ENCODE assay signal across 8 cellular contexts in genomic region chr11:78418584-78419211, GRCh38. TPM values are rescaled to one million over a fixed set of nuclear protein-coding genes. Genes with fewer than 3 reads are reported as not detected.
A peak's percentile ranks its signal among the peaks of the same experiment; 100 is the strongest.
DNase-seq lines count a peak whose midpoint lies in the region; ATAC-seq and TF ChIP-seq lines count a peak whose summit lies in the region.

No MANE protein-coding gene starts in this region.

- no peaks in the 10 kb centered on the region for H3K27me3 ChIP-seq in AG04450 (ENCODE audit: control insufficient read depth, insufficient read depth, low read length)
- H3K27me3 ChIP-seq in body of pancreas, result no peaks in the 10 kb centered on the region

- POLR2A ChIA-PET in AG04450 (lab: Yijun Ruan, JAX), result interaction anchor here (0.5 to 1.4 kb wide), 3 partner anchors 13 to 327 kb away, joined by 3 to 6 read pairs (median 3); partner anchors contain the start of genes KCTD21 and USP35

- peaks cover 32% of the 10 kb centered on the region for H3K4me1 ChIP-seq in body of pancreas
- peaks cover 11% of the 10 kb centered on the region for H3K4me1 ChIP-seq in mesodermal cell (ENCODE audit: control insufficient read depth, insufficient read depth, low read length, poor library complexity, severe bottlenecking)

- no peak for DNase-seq in AG04450 (ENCODE audit: low read depth, low spot score)
- DNase-seq in body of pancreas, result no peak
- no peak for DNase-seq in NCI-H1105 treated with DMSO at 0.1 percent for 48 hours (lab: John Stamatoyannopoulos, UW)
- DNase-seq in activated naive CD4-positive, alpha-beta T cell treated with anti-CD3 and anti-CD28 coated beads, Interleukin-2, amount 50 U/mL, for 72 hours (ENCODE audit: low spot score in 2 of 2), result no peak
- no peak for DNase-seq in mucosa of gallbladder (ENCODE audit: low spot score)

- no peaks in the 10 kb centered on the region; the same call in 1 of the 2 replicates for H3K9me3 ChIP-seq in AG04450 (ENCODE audit: control insufficient read depth, insufficient read depth, low read length)
- H3K9me3 ChIP-seq in body of pancreas, result no peaks in the 10 kb centered on the region
- no peaks in the 10 kb centered on the region for H3K9me3 ChIP-seq in mesodermal cell (ENCODE audit: control insufficient read depth, low read length)

- no peak for TF ChIP-seq CTCF in AG04450 (IDR thresholded peaks at IDR 0.05; ENCODE audit: low read depth, low read length)
- TF ChIP-seq CTCF in body of pancreas (IDR thresholded peaks at IDR 0.05), result no peak

- H3K27ac ChIP-seq in AG04450 (ENCODE audit: low read depth, low read length) (peak overlapping the region; percentile 83), body of pancreas (peak overlapping the region in 3 of 4 donors; percentile 4 to 92 (median 87)), mesodermal cell (ENCODE audit: low read depth, low read length, severe bottlenecking) (peak overlapping the region; percentile 66)

- H3K4me3 ChIP-seq in AG04450 (ENCODE audit: low read depth, low read length), result peak overlapping the region; percentile 74
- peak overlapping the region in 1 of 2 donors; percentile 42 for H3K4me3 ChIP-seq in body of pancreas
- peak overlapping the region; percentile 55 for H3K4me3 ChIP-seq in mesodermal cell (ENCODE audit: extremely low read depth, insufficient read depth, low read length, poor library complexity, severe bottlenecking)

- H3K9me3 Mint-ChIP-seq in IgD-negative memory B cell, result no peaks in the 10 kb centered on the region
- H3K9me3 Mint-ChIP-seq in activated naive CD4-positive, alpha-beta T cell treated with anti-CD3 and anti-CD28 coated beads, Interleukin-2, amount 50 U/mL, for 72 hours, result no peaks in the 10 kb centered on the region

- H3K36me3 Mint-ChIP-seq in IgD-negative memory B cell, result peaks cover 2% of the 10 kb centered on the region
- no peaks in the 10 kb centered on the region for H3K36me3 Mint-ChIP-seq in activated naive CD4-positive, alpha-beta T cell treated with anti-CD3 and anti-CD28 coated beads, Interleukin-2, amount 50 U/mL, for 72 hours

- peak overlapping the region; percentile 85 to 97 (median 90) for H3K4me3 Mint-ChIP-seq in IgD-negative memory B cell

- CTCF ChIA-PET in AG04450 (lab: Charles Lee), result interaction anchor here (1.0 to 7.4 kb wide), 3 partner anchors 13 to 146 kb away, joined by 4 to 55 read pairs (median 7); no protein-coding TSS in a partner anchor

- WGBS in body of pancreas, 2 donors, result 28 to 30% methylated on average over 11 of the region's 11 CpGs
- 58 to 59% methylated on average over 4 to 6 of the region's 11 CpGs for WGBS in mesodermal cell (ENCODE audit: insufficient coverage in 2 of 2), 2 experiments

- H3K27me3 Mint-ChIP-seq in IgD-negative memory B cell, result no peaks in the 10 kb centered on the region

- peaks cover 37 to 44% (median 40%) of the 10 kb centered on the region in 3 donors for H3K4me1 Mint-ChIP-seq in IgD-negative memory B cell

- TF ChIP-seq POLR2A in body of pancreas (IDR thresholded peaks at IDR 0.05), result no peak

- no peak for ATAC-seq in body of pancreas
- no peak for ATAC-seq in HG02852 (IDR thresholded peaks at IDR 0.05; ENCODE audit: unreplicated experiment)
- no peak for ATAC-seq in activated naive CD4-positive, alpha-beta T cell treated with anti-CD3 and anti-CD28 coated beads, Interleukin-2, amount 50 U/mL, for 72 hours

- H3K36me3 ChIP-seq in body of pancreas (replicated peaks in 1 of 2; ENCODE audit: insufficient read depth in 1 of 2, low read depth in 2 of 2), result no peaks in the 10 kb centered on the region
- peaks cover 6% of the 10 kb centered on the region for H3K36me3 ChIP-seq in mesodermal cell (ENCODE audit: control insufficient read depth, insufficient read depth, low read length)

- intact Hi-C loops in body of pancreas (cut with DNase I), result loop anchor here (10.0 kb wide), 1 partner anchor 156 kb away; the partner anchor contains the start of gene NARS2

- peak overlapping the region; percentile 39 to 95 (median 89) for H3K27ac Mint-ChIP-seq in IgD-negative memory B cell
- H3K27ac Mint-ChIP-seq in activated naive CD4-positive, alpha-beta T cell treated with anti-CD3 and anti-CD28 coated beads, Interleukin-2, amount 50 U/mL, for 72 hours, result no peak overlapping the region

RNA-seq across cellular contexts. Expression of gene GAB2, which starts 1.1 kb away (rescaled TPM):
- polyA plus RNA-seq in AG04450 (2011; rRNA removed) (7.9 and 8.7 TPM in 2 replicates), IgD-negative memory B cell (4.2 TPM)
- 14.0 and 16.2 TPM in 2 replicates for polyA minus RNA-seq in AG04450 (2011; rRNA and poly(A)+ RNA removed)
- total RNA-seq in body of pancreas (10 to 100 TPM in 1 of 2 donors, 1 to 10 TPM in 1; 6.9 to 16.9 TPM), mucosa of gallbladder (25.9 TPM)
- polyA plus RNA-seq in mesodermal cell (2013, experiment 1 of 2), result 23.3 TPM
- polyA plus RNA-seq in mesodermal cell (2013, experiment 2 of 2), result 20.5 TPM
- total RNA-seq in activated naive CD4-positive, alpha-beta T cell treated with anti-CD3 and anti-CD28 coated beads, Interleukin-2, amount 50 U/mL, for 72 hours, result 1 to 10 TPM; 2.8 to 5.0 TPM

Comparison
In these comparisons a context has a peak if more than half of its experiments do, and no peak if none do; other contexts are left out.
1. H3K27ac Mint-ChIP-seq: peak in IgD-negative memory B cell (3 of 3); none in activated naive CD4-positive, alpha-beta T cell treated with anti-CD3 and anti-CD28 coated beads, Interleukin-2, amount 50 U/mL, for 72 hours (0 of 2).
2. Peak in every context shown above with its lines, with median percentiles within 50 percentile points of each other: H3K27ac ChIP-seq.